In the genomic region with DNA sequence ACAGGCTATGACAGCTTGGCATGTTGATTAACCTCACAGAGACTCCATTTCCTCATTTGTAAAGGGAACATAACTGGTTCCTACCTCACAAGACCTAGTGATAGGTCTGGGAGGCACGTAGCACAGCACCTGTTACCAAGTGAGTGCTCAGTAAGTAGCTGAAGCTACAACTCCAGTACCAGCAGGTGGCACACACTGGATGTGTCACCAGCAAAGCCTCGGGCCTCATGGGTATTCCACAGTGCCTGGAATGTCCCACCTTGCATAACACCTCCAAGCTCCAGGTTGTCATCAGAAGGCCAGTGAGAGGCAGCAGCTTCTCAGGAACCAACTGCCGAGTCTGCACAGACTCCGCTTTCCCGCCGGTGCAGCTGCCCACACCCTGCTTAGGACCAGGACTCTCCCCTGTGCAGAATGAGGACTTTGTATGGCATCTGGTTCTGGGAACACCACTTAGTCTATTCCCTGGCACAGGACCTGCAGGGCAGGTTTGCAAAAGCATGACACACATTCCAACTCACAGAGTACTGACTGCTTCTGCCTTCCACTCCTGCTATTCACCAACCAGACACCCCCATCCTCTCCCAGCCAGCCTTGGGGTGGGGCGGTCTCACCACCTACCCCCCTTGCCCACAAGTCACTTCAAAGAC, we compare ENCODE assay signal across 2 cellular contexts.
A peak's percentile ranks its signal among the peaks of the same experiment; 100 is the strongest.
TF ChIP-seq lines count a peak whose summit lies in the region.

No MANE protein-coding gene starts in this region.

TF ChIP-seq in Ishikawa, 13 proteins besides CTCF, POLR2A, EP300 and RAD21 (continued from another document):
- TF ChIP-seq CEBPB (IDR thresholded peaks at IDR 0.05) = no peak
- TF ChIP-seq, protein P1, sequence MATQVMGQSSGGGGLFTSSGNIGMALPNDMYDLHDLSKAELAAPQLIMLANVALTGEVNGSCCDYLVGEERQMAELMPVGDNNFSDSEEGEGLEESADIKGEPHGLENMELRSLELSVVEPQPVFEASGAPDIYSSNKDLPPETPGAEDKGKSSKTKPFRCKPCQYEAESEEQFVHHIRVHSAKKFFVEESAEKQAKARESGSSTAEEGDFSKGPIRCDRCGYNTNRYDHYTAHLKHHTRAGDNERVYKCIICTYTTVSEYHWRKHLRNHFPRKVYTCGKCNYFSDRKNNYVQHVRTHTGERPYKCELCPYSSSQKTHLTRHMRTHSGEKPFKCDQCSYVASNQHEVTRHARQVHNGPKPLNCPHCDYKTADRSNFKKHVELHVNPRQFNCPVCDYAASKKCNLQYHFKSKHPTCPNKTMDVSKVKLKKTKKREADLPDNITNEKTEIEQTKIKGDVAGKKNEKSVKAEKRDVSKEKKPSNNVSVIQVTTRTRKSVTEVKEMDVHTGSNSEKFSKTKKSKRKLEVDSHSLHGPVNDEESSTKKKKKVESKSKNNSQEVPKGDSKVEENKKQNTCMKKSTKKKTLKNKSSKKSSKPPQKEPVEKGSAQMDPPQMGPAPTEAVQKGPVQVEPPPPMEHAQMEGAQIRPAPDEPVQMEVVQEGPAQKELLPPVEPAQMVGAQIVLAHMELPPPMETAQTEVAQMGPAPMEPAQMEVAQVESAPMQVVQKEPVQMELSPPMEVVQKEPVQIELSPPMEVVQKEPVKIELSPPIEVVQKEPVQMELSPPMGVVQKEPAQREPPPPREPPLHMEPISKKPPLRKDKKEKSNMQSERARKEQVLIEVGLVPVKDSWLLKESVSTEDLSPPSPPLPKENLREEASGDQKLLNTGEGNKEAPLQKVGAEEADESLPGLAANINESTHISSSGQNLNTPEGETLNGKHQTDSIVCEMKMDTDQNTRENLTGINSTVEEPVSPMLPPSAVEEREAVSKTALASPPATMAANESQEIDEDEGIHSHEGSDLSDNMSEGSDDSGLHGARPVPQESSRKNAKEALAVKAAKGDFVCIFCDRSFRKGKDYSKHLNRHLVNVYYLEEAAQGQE (IDR thresholded peaks at IDR 0.05; ENCODE audit: low read depth) = no peak

TF ChIP-seq in K562, 482 proteins besides CTCF, POLR2A, EP300 and RAD21:
- no peak for TF ChIP-seq ADNP (tag; IDR thresholded peaks at IDR 0.05)
- TF ChIP-seq SPI1 (IDR thresholded peaks at IDR 0.05; ENCODE audit: borderline replicate concordance, low read depth, low read length) = peak; percentile 24; the same call in 1 of the 2 replicates
